In the genomic region with DNA sequence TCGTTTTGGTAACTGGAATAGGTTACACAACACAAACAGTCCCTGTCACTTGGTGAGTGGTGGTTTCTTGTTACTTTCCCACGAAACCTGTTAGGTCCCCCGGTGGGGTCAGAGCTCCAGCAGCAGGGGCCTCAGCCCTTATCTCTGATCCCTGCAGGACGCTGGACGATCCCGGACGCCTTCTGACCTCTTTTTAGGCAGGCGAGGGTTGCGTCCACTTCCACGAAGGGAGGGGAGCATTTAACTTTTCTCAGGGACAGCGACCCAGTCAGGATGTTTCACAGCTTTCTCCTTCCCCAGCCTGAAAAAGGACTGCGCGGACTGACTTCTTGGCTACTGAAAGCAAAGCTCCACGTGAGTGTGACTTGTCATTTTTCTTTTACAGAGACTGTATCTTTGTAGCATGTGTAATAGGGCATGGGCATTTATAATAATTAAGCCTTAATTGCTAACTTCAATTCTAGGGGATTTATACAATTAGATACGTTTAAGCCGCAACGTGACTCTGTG, we compare ENCODE assay signal across 8 cellular contexts. TPM values are rescaled to one million over a fixed set of nuclear protein-coding genes. Genes with fewer than 3 reads are reported as not detected.
DNase-seq lines count a peak whose midpoint lies in the region; TF ChIP-seq lines count a peak whose summit lies in the region.

No MANE protein-coding gene starts in this region.

- peak overlapping the region; percentile 92 for H3K4me3 Mint-ChIP-seq in activated CD4-positive, alpha-beta T cell treated with anti-CD3 and anti-CD28 coated beads, Interleukin-2, amount 10 ng/mL, durations not matched to agents 24 days and 14 days

- intact Hi-C loops in activated CD4-positive, alpha-beta T cell treated with anti-CD3 and anti-CD28 coated beads, Interleukin-2, amount 10 ng/mL, durations not matched to agents 24 days and 14 days (cut with micrococcal nuclease) = no loop called here
- intact Hi-C loops in vagina (cut with DNase I) = no loop called here

- no peaks in the 10 kb centered on the region for H3K27me3 Mint-ChIP-seq in activated CD4-positive, alpha-beta T cell treated with anti-CD3 and anti-CD28 coated beads, Interleukin-2, amount 10 ng/mL, durations not matched to agents 24 days and 14 days

- H3K36me3 ChIP-seq in Peyer's patch (peaks cover 0 to 29% (median 0%) of the 10 kb centered on the region in 3 donors), ectodermal cell (ENCODE audit: control insufficient read depth, insufficient read depth, low read length) (peaks cover 3% of the 10 kb centered on the region), vagina (peaks cover 0 to 28% of the 10 kb centered on the region in 2 donors)

- H3K27ac ChIP-seq in Peyer's patch (peak overlapping the region in 2 of 4 donors; percentile 58 to 78), ectodermal cell (ENCODE audit: insufficient read depth, low read depth, low read length, poor library complexity, severe bottlenecking) (no peak overlapping the region), vagina (peak overlapping the region; percentile 4)

- H3K27me3 ChIP-seq in Peyer's patch (no peaks in the 10 kb centered on the region), ectodermal cell (ENCODE audit: control insufficient read depth, insufficient read depth, low read length, poor library complexity, severe bottlenecking) (no peaks in the 10 kb centered on the region), mononuclear cell (ENCODE audit: insufficient read depth, low read length) (no peaks in the 10 kb centered on the region), vagina (no peaks in the 10 kb centered on the region)

- peaks cover 0 to 5% (median 0%) of the 10 kb centered on the region in 4 donors for H3K4me1 ChIP-seq in Peyer's patch
- peaks cover 5% of the 10 kb centered on the region for H3K4me1 ChIP-seq in ectodermal cell (ENCODE audit: control insufficient read depth, insufficient read depth, low read length)
- H3K4me1 ChIP-seq in mononuclear cell (ENCODE audit: insufficient read depth, low read length) = peaks cover 15% of the 10 kb centered on the region
- peaks cover 9% of the 10 kb centered on the region for H3K4me1 ChIP-seq in vagina

- H3K27ac Mint-ChIP-seq in activated CD4-positive, alpha-beta T cell treated with anti-CD3 and anti-CD28 coated beads, Interleukin-2, amount 10 ng/mL, durations not matched to agents 24 days and 14 days = peak overlapping the region; percentile 94

- H3K4me1 Mint-ChIP-seq in activated CD4-positive, alpha-beta T cell treated with anti-CD3 and anti-CD28 coated beads, Interleukin-2, amount 10 ng/mL, durations not matched to agents 24 days and 14 days = peaks cover 15% of the 10 kb centered on the region

- peaks cover 35% of the 10 kb centered on the region for H3K36me3 Mint-ChIP-seq in activated CD4-positive, alpha-beta T cell treated with anti-CD3 and anti-CD28 coated beads, Interleukin-2, amount 10 ng/mL, durations not matched to agents 24 days and 14 days (ENCODE audit: low read depth)

- H3K9me3 ChIP-seq in Peyer's patch = no peaks in the 10 kb centered on the region
- no peaks in the 10 kb centered on the region for H3K9me3 ChIP-seq in ectodermal cell (ENCODE audit: control insufficient read depth, low read length)
- no peaks in the 10 kb centered on the region for H3K9me3 ChIP-seq in mononuclear cell (ENCODE audit: low read depth, low read length)
- no peaks in the 10 kb centered on the region for H3K9me3 ChIP-seq in vagina

- H3K4me3 ChIP-seq in Peyer's patch = peak overlapping the region; percentile 66 to 93 (median 71)
- peak overlapping the region; percentile 89 for H3K4me3 ChIP-seq in ectodermal cell (ENCODE audit: insufficient read depth, low read depth, low read length)
- peak overlapping the region; percentile 71 for H3K4me3 ChIP-seq in mononuclear cell (ENCODE audit: low read length)
- peak overlapping the region; percentile 69 to 95 for H3K4me3 ChIP-seq in vagina

- peak; percentile 69 for DNase-seq in activated CD4-positive, alpha-beta T cell treated with anti-CD3 and anti-CD28 coated beads, Interleukin-2, amount 10 ng/mL, durations not matched to agents 24 days and 14 days
- DNase-seq in activated CD4-positive, alpha-beta T cell treated with anti-CD3 and anti-CD28 coated beads for 1 hour = no peak
- DNase-seq in Peyer's patch (no peak), vagina (ENCODE audit: extremely low spot score in 2 of 2) (no peak), SIG-M5 treated with dmso at 0.1 percent for 504 hours (lab: John Stamatoyannopoulos, UW; ENCODE audit: unreplicated experiment) (no peak), pons (ENCODE audit: low spot score) (no peak)

- TF ChIP-seq POLR2A in Peyer's patch (IDR thresholded peaks at IDR 0.05) (no peak), vagina (IDR thresholded peaks at IDR 0.05) (no peak)

- H3K9me3 Mint-ChIP-seq in activated CD4-positive, alpha-beta T cell treated with anti-CD3 and anti-CD28 coated beads, Interleukin-2, amount 10 ng/mL, durations not matched to agents 24 days and 14 days = peaks cover 32% of the 10 kb centered on the region

- TF ChIP-seq CTCF in Peyer's patch (IDR thresholded peaks at IDR 0.05) (no peak), vagina (IDR thresholded peaks at IDR 0.05) (no peak)

- 20 to 22% methylated on average over 15 to 17 of the region's 17 CpGs for WGBS in ectodermal cell, 2 experiments

RNA-seq across cellular contexts. Expression of a gene that starts 0.7 kb away (rescaled TPM):
- total RNA-seq in activated CD4-positive, alpha-beta T cell treated with anti-CD3 and anti-CD28 coated beads, Interleukin-2, amount 10 ng/mL, durations not matched to agents 24 days and 14 days = 10.9 and 12.9 TPM in 2 replicates
- total RNA-seq in Peyer's patch (10 to 100 TPM in 2 of 4 donors, 1 to 10 TPM in 2; 4.2 to 14.9 (median 10.3) TPM), mononuclear cell (2.2 TPM), vagina (11.3 TPM)
- polyA plus RNA-seq in ectodermal cell (2013, experiment 1 of 4) = 11.6 TPM
- polyA plus RNA-seq in ectodermal cell (2013, experiment 2 of 4) = 11.4 TPM
- polyA plus RNA-seq in ectodermal cell (2013, experiment 3 of 4) = 8.3 TPM
- 10.0 TPM for polyA plus RNA-seq in ectodermal cell (2013, experiment 4 of 4)

RNA-seq across cellular contexts. Expression of a gene that starts 22.8 kb away (rescaled TPM):
- 10.4 and 12.3 TPM in 2 replicates for total RNA-seq in activated CD4-positive, alpha-beta T cell treated with anti-CD3 and anti-CD28 coated beads, Interleukin-2, amount 10 ng/mL, durations not matched to agents 24 days and 14 days
- total RNA-seq in Peyer's patch (10 to 100 TPM; 21.3 to 25.6 (median 23.2) TPM), mononuclear cell (7.6 TPM), vagina (11.8 TPM)
- polyA plus RNA-seq in ectodermal cell (2013, experiment 1 of 4) = 22.7 TPM
- polyA plus RNA-seq in ectodermal cell (2013, experiment 2 of 4) = 25.1 TPM
- polyA plus RNA-seq in ectodermal cell (2013, experiment 3 of 4) = 23.1 TPM
- polyA plus RNA-seq in ectodermal cell (2013, experiment 4 of 4) = 23.7 TPM

RNA-seq across cellular contexts. Expression of a gene that starts 28.9 kb away (rescaled TPM):
- 2.7 and 3.2 TPM in 2 replicates for total RNA-seq in activated CD4-positive, alpha-beta T cell treated with anti-CD3 and anti-CD28 coated beads, Interleukin-2, amount 10 ng/mL, durations not matched to agents 24 days and 14 days
- total RNA-seq in Peyer's patch (10 to 100 TPM in 1 of 4 donors, 1 to 10 TPM in 3; 3.3 to 14.0 (median 5.1) TPM), mononuclear cell (0.52 TPM), vagina (3.7 TPM)
- polyA plus RNA-seq in ectodermal cell (2013, experiment 1 of 4) = 6.3 TPM
- 6.4 TPM for polyA plus RNA-seq in ectodermal cell (2013, experiment 2 of 4)
- polyA plus RNA-seq in ectodermal cell (2013, experiment 3 of 4) = 4.8 TPM
- 4.2 TPM for polyA plus RNA-seq in ectodermal cell (2013, experiment 4 of 4)

RNA-seq across cellular contexts. Expression of a gene that starts 47.9 kb away (rescaled TPM):
- 17.0 and 17.4 TPM in 2 replicates for total RNA-seq in activated CD4-positive, alpha-beta T cell treated with anti-CD3 and anti-CD28 coated beads, Interleukin-2, amount 10 ng/mL, durations not matched to agents 24 days and 14 days
- total RNA-seq in Peyer's patch = 10 to 100 TPM; 29.8 to 60.5 (median 48.5) TPM
- 25.4 TPM for polyA plus RNA-seq in ectodermal cell (2013, experiment 1 of 4)
- 24.8 TPM for polyA plus RNA-seq in ectodermal cell (2013, experiment 2 of 4)
- 21.2 TPM for polyA plus RNA-seq in ectodermal cell (2013, experiment 3 of 4)
- polyA plus RNA-seq in ectodermal cell (2013, experiment 4 of 4) = 20.9 TPM
- 24.0 TPM for total RNA-seq in mononuclear cell
- total RNA-seq in vagina = 11.8 TPM
